ENCODE assay signal across 1 cellular context in genomic region chr9:96476591-96476990, GRCh38.
TF ChIP-seq lines count a peak whose summit lies in the region.

No MANE protein-coding gene starts in this region.

TF ChIP-seq in IMR-90, 13 proteins besides CTCF, POLR2A, EP300 and RAD21:
- 0 out of 2 replicates have a peak, but pooled peaks have one; percentile 5 for TF ChIP-seq FOS (IDR thresholded peaks at IDR 0.05; ENCODE audit: low read depth, low read length)
- TF ChIP-seq BHLHE40 (IDR thresholded peaks at IDR 0.05; ENCODE audit: low read depth, low read length) = no peak
